In the genomic region with DNA sequence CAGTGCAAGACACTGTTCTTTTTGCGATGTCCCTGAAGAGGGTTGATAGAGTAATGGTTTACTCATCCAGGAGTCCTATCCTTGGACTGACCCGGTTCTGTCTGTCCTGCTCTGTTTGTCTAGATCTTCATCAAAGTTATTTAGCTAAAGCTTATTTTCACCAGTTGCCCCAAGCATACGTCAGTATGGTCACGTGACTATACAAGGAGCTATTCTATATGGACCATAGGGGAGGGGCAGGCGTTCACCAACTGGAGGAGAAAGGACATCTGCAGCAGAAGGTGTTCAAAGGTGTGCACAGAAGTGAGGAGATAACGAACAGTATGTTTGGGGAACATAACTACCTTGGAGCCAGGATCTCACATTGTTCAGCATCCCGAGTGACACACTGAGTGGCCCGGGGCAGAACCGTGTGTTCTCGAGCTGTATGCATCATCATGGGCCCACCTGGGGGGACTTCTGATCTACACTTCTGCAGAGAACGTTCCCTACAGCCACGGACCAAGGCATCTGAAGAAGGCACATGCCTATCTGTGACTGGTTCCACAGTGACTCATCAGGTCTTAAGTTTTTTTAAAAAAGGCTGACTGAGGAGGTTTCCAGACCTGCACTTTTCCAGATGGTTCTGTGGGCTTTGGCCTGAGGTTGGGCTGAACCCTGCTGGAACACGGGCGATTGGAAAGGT, we compare ENCODE assay signal across 11 cellular contexts.
DNase-seq lines count a peak whose midpoint lies in the region; ATAC-seq and TF ChIP-seq lines count a peak whose summit lies in the region.
"Had no signal": no experiment of that assay in that cellular context is flagged by ENCODE, and none has a peak within 500 bp of the region (broad histone marks: within the 10 kb centered on the region; RNA-seq: fewer than 3 reads in every experiment).

No MANE protein-coding gene starts in this region.

- TF ChIP-seq CTCF in AG04449 (IDR thresholded peaks at IDR 0.05; ENCODE audit: insufficient read depth, low read length, missing control alignments) = no peak

- POLR2A ChIA-PET in AG04449 (lab: Yijun Ruan, JAX) = interaction anchor here (0.7 kb wide), 1 partner anchor 217 kb away, joined by 3 read pairs; no protein-coding TSS in a partner anchor

- CTCF ChIA-PET in AG04449 (lab: Yijun Ruan, JAX) = interaction anchor here (1.4 kb wide), 1 partner anchor 13 kb away, joined by 3 read pairs; no protein-coding TSS in a partner anchor

- H3K4me3 ChIP-seq in AG04449 (ENCODE audit: low read depth, low read length) = no peak overlapping the region
- H3K4me3 ChIP-seq: colonic mucosa had no signal

- ATAC-seq in HG03439 (IDR thresholded peaks at IDR 0.05; ENCODE audit: unreplicated experiment) = no peak

- DNase-seq in AG04449 (ENCODE audit: low read depth, low spot score) (peak; percentile 37), GM04504 (ENCODE audit: low read depth) (peak; percentile 57), T1000 (lab: John Stamatoyannopoulos, UW) (peak; percentile 53), fibroblast of peridontal ligament (ENCODE audit: extremely low read depth) (peak; percentile 80), cortex of kidney (lab: John Stamatoyannopoulos, UW) (no peak), 8988T (no peak), DMS153 treated with DMSO at 0.1 percent for 48 hours (lab: John Stamatoyannopoulos, UW; ENCODE audit: unreplicated experiment) (no peak)
- DNase-seq: colonic mucosa, DMS79, NCI-H2171 had no signal

Comparison
In these comparisons a context has a peak if more than half of its experiments do, and no peak if none do; other contexts are left out.
1. DNase-seq: peak in AG04449 (single experiment), GM04504 (single experiment), T1000 (single experiment) and fibroblast of peridontal ligament (single experiment); none in cortex of kidney (single experiment), 8988T (single experiment) and DMS153 treated with DMSO at 0.1 percent for 48 hours (single experiment).